In genomic region chrX:41900321-41900720, GRCh38 we compare ENCODE assay signal across 21 cellular contexts.
"Had no signal": no experiment of that assay in that cellular context is flagged by ENCODE, and none has a peak within 500 bp of the region (broad histone marks: within the 10 kb centered on the region; RNA-seq: fewer than 3 reads in every experiment).

No MANE protein-coding gene starts in this region.

- FAIRE-seq: HTR-8/SVneo had no signal

- H3K4me3 ChIP-seq: MG63, Peyer's patch, SJCRH30 had no signal

- H3K36me3 ChIP-seq: MG63, Peyer's patch, SJCRH30 had no signal

- ATAC-seq: PC-3, Right ventricle myocardium inferior, SK-N-SH treated with all-trans-retinoic acid at 6 μM for 48 hours had no signal

- H3K27me3 ChIP-seq: MG63, Peyer's patch, SJCRH30 had no signal

- H3K4me1 ChIP-seq: Peyer's patch, SJCRH30 had no signal

- DNase-seq: Karpas-422, KG1, MG63, NCI-H1092, NCI-H1105 treated with DMSO at 0.1 percent for 48 hours, NCI-H1436, NCI-H187, NCI-H2029, NCI-H2081 treated with DMSO at 0.1 percent for 48 hours, NCI-H2171, NCI-H524, NCI-H69, NCI-H774, PC-3, Peyer's patch, SHP77 treated with DMSO at 0.1 percent for 48 hours, SJCRH30 had no signal

- H3K27ac ChIP-seq: HL-60, Peyer's patch, SJCRH30 had no signal

- H3K9me3 ChIP-seq: MG63, Peyer's patch, SJCRH30 had no signal
